Comparison of ENCODE assay signal across 22 cellular contexts in genomic region chr10:47315426-47315825, GRCh38. TPM values are rescaled to one million over a fixed set of nuclear protein-coding genes. Genes with fewer than 3 reads are reported as not detected.
DNase-seq lines count a peak whose midpoint lies in the region; ATAC-seq lines count a peak whose summit lies in the region.
"Had no signal": no experiment of that assay in that cellular context is flagged by ENCODE, and none has a peak within 500 bp of the region (broad histone marks: within the 10 kb centered on the region; RNA-seq: fewer than 3 reads in every experiment).

No MANE protein-coding gene starts in this region.

- 95% methylated on average over 2 of the region's 2 CpGs for WGBS in right cardiac atrium

- ATAC-seq in right cardiac atrium = no peak
- no peak for ATAC-seq in HG02970 (IDR thresholded peaks at IDR 0.05; ENCODE audit: low FRiP score, unreplicated experiment)
- ATAC-seq: A549 had no signal

- no peaks in the 10 kb centered on the region for H3K27me3 ChIP-seq in right cardiac atrium (ENCODE audit: control insufficient read depth, insufficient read depth)
- H3K27me3 ChIP-seq: BE2C, BLaER1 had no signal

- no peak overlapping the region for H3K4me3 ChIP-seq in right cardiac atrium (ENCODE audit: low read length)
- H3K4me3 ChIP-seq: A549, BLaER1 had no signal

- peak; percentile 19 for DNase-seq in cardiac septum (ENCODE audit: low spot score)
- no peak for DNase-seq in right cardiac atrium
- peak; percentile 23 for DNase-seq in astrocyte of the hippocampus (ENCODE audit: low read depth, low spot score)
- no peak for DNase-seq in DMS79 (lab: John Stamatoyannopoulos, UW)
- DNase-seq: AML-193; BE2C; C1 segment of cervical spinal cord; CD4-positive, alpha-beta memory T cell; CD4-positive, CD25-positive, alpha-beta regulatory T cell; CD8-positive, alpha-beta memory T cell; COR-L47; DMS 273 treated with DMSO at 0.1 percent for 48 hours; DMS153; DMS53; DMS79 treated with DMSO at 0.1 percent for 48 hours; GF-D8 had no signal

- H3K4me1 ChIP-seq in right cardiac atrium (ENCODE audit: control insufficient read depth, insufficient read depth, low read length) = no peaks in the 10 kb centered on the region
- H3K4me1 ChIP-seq: A549, BE2C had no signal

- H3K9me3 ChIP-seq in right cardiac atrium (ENCODE audit: control insufficient read depth, low read length) = no peaks in the 10 kb centered on the region
- H3K9me3 ChIP-seq: A549, BE2C, BLaER1 had no signal

- intact Hi-C loops in cardiac septum (cut with DNase I) (loop anchor here (10.0 kb wide), 1 partner anchor 291 kb away; no protein-coding TSS in a partner anchor), right cardiac atrium (cut with DNase I) (no loop called here)

- no peak overlapping the region for H3K27ac ChIP-seq in right cardiac atrium (ENCODE audit: low read length)
- H3K27ac ChIP-seq: 22Rv1, A549, BLaER1 had no signal

RNA-seq across cellular contexts. Expression of gene GDF2, which starts 6.8 kb away (rescaled TPM):
- total RNA-seq in cardiac septum = not detected
- total RNA-seq in right cardiac atrium = under 1 TPM; 0.17 to 0.26 (median 0.23) TPM
- 0.14 TPM for polyA plus RNA-seq in right cardiac atrium
- total RNA-seq: A172; CD4-positive, alpha-beta memory T cell; CD4-positive, CD25-positive, alpha-beta regulatory T cell; CD8-positive, alpha-beta memory T cell had no signal
- polyA plus RNA-seq: A549; CD14-positive monocyte; CD4-positive, alpha-beta memory T cell; CD4-positive, CD25-positive, alpha-beta regulatory T cell; CD8-positive, alpha-beta memory T cell had no signal

RNA-seq across cellular contexts. Expression of gene GDF10, which starts 15.4 kb away (rescaled TPM):
- total RNA-seq in cardiac septum (1.7 TPM), right cardiac atrium (1 to 10 TPM; 1.8 to 4.3 (median 2.7) TPM)
- 2.2 TPM for polyA plus RNA-seq in right cardiac atrium
- total RNA-seq: A172; CD4-positive, CD25-positive, alpha-beta regulatory T cell had no signal
- polyA plus RNA-seq: CD14-positive monocyte; CD4-positive, CD25-positive, alpha-beta regulatory T cell had no signal

RNA-seq across cellular contexts. Expression of gene RBP3, which starts 32.7 kb away (rescaled TPM):
- not detected for total RNA-seq in cardiac septum
- not detected for total RNA-seq in right cardiac atrium
- polyA plus RNA-seq in right cardiac atrium = not detected
- total RNA-seq: A172; CD4-positive, alpha-beta memory T cell; CD4-positive, CD25-positive, alpha-beta regulatory T cell; CD8-positive, alpha-beta memory T cell had no signal
- polyA plus RNA-seq: A549; CD14-positive monocyte; CD4-positive, alpha-beta memory T cell; CD4-positive, CD25-positive, alpha-beta regulatory T cell; CD8-positive, alpha-beta memory T cell had no signal

Comparison
In these comparisons a context has a peak if more than half of its experiments do, and no peak if none do; other contexts are left out.
1. DNase-seq: peak in cardiac septum (single experiment) and astrocyte of the hippocampus (single experiment); none in right cardiac atrium (0 of 3) and DMS79 (single experiment).